Comparison of ENCODE assay signal across 34 cellular contexts in genomic region chr4:52204921-52205320, GRCh38.
"Had no signal": no experiment of that assay in that cellular context is flagged by ENCODE, and none has a peak within 500 bp of the region (broad histone marks: within the 10 kb centered on the region; RNA-seq: fewer than 3 reads in every experiment).

No MANE protein-coding gene starts in this region.

- DNase-seq: Karpas-422, Kasumi-1, MG63, MM.1S, MV-4-11, NCI-H1048, NCI-H1092, NCI-H1092 treated with DMSO at 0.1 percent for 48 hours, NCI-H1105, NCI-H1105 treated with DMSO at 0.1 percent for 48 hours, NCI-H1417, NCI-H1417 treated with DMSO at 0.1 percent for 48 hours, NCI-H1436, NCI-H1436 treated with DMSO at 0.1 percent for 48 hours, NCI-H146, NCI-H1694, NCI-H1694 treated with DMSO at 0.1 percent for 48 hours, NCI-H187, NCI-H187 treated with DMSO at 0.1 percent for 48 hours, NCI-H1930, NCI-H2029, NCI-H2029 treated with DMSO at 0.1 percent for 48 hours, NCI-H2081, NCI-H2081 treated with DMSO at 0.1 percent for 48 hours, NCI-H2107, NCI-H2171, NCI-H2171 treated with DMSO at 0.1 percent for 48 hours, NCI-H2227 treated with DMSO at 0.1 percent for 48 hours, NCI-H226, NCI-H345, NCI-H446, NCI-H446 treated with DMSO at 0.1 percent for 48 hours, NCI-H510A, NCI-H510A treated with DMSO at 0.1 percent for 48 hours had no signal

- H3K36me3 ChIP-seq: MG63 had no signal

- H3K4me3 ChIP-seq: MG63 had no signal
